Comparison of ENCODE assay signal across 9 cellular contexts in the genomic region with DNA sequence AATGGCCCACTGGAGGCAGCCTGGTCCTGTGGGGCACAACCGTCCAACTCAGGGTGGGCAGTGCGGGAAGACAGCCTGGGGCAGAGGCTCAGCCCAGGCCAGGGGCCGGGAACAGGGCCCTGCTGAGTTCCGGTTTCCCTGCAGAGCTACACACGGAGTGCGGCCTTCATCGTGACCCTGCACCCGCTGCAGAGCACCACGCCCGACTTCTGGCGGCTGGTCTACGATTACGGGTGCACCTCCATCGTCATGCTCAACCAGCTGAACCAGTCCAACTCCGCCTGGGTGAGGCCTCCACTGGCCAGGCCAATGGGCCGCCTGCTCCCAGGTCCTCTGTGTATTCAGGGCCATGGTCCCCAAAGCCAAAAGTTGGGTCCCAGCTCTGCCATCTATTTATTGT.
A peak's percentile ranks its signal among the peaks of the same experiment; 100 is the strongest.
DNase-seq lines count a peak whose midpoint lies in the region; ATAC-seq and TF ChIP-seq lines count a peak whose summit lies in the region.
"Had no signal": no experiment of that assay in that cellular context is flagged by ENCODE, and none has a peak within 500 bp of the region (broad histone marks: within the 10 kb centered on the region; RNA-seq: fewer than 3 reads in every experiment).

No MANE protein-coding gene starts in this region.

- H3K4me3 ChIP-seq in epithelial cell of esophagus (ENCODE audit: low read length) (no peak overlapping the region), sigmoid colon (no peak overlapping the region)
- H3K4me3 ChIP-seq: BLaER1 had no signal

- no peak for ATAC-seq in WTC11
- ATAC-seq: HCT116 had no signal

- H3K4me1 Mint-ChIP-seq in WTC11 = peaks cover 13% of the 10 kb centered on the region

- CTCF ChIA-PET in WTC11 (lab: Charles Lee) = interaction anchor here (0.9 kb wide), 1 partner anchor 11 kb away, joined by 3 read pairs; no protein-coding TSS in a partner anchor

- H3K4me1 ChIP-seq in sigmoid colon = no peaks in the 10 kb centered on the region

- DNase-seq in epithelial cell of esophagus (ENCODE audit: low read depth) (peak; percentile 12), mesenteric fat pad (ENCODE audit: low spot score) (peak; percentile 86), sigmoid colon (peak; percentile 57), 8988T (no peak), glomerular visceral epithelial cell (ENCODE audit: extremely low spot score) (no peak), WTC11 (ENCODE audit: low spot score) (no peak)
- DNase-seq: DMS 273 treated with DMSO at 0.1 percent for 48 hours had no signal

- H3K9me3 Mint-ChIP-seq in WTC11 = no peaks in the 10 kb centered on the region

- H3K27ac ChIP-seq in sigmoid colon = no peak overlapping the region
- H3K27ac ChIP-seq: BLaER1 had no signal

- no peak for TF ChIP-seq POLR2A in sigmoid colon (IDR thresholded peaks at IDR 0.05)

- POLR2A ChIA-PET in WTC11 (lab: Charles Lee) = no interaction called here

- H3K9me3 ChIP-seq in sigmoid colon = no peaks in the 10 kb centered on the region
- H3K9me3 ChIP-seq: BLaER1 had no signal

- H3K4me3 Mint-ChIP-seq in WTC11 = no peak overlapping the region

- intact Hi-C loops in sigmoid colon (cut with DNase I) = no loop called here

- TF ChIP-seq CTCF in epithelial cell of esophagus (IDR thresholded peaks at IDR 0.05; ENCODE audit: insufficient read depth, low read depth, low read length, missing control alignments) (no peak), sigmoid colon (IDR thresholded peaks at IDR 0.05) (no peak), WTC11 (IDR thresholded peaks at IDR 0.05) (no peak)

- H3K27me3 ChIP-seq in sigmoid colon = no peaks in the 10 kb centered on the region
- H3K27me3 ChIP-seq: BLaER1 had no signal

- no peak overlapping the region for H3K27ac Mint-ChIP-seq in WTC11

- peaks cover 5% of the 10 kb centered on the region for H3K36me3 Mint-ChIP-seq in WTC11

- 45 to 91% methylated on average over 16 of the region's 16 CpGs for WGBS in sigmoid colon, 2 donors

- H3K36me3 ChIP-seq in sigmoid colon = peaks cover 0 to 27% (median 0%) of the 10 kb centered on the region in 4 donors
- H3K36me3 ChIP-seq: BLaER1 had no signal

- no peak for TF ChIP-seq EP300 in sigmoid colon (IDR thresholded peaks at IDR 0.05)

- H3K27me3 Mint-ChIP-seq in WTC11 (ENCODE audit: low read depth) = no peaks in the 10 kb centered on the region

TF ChIP-seq in WTC11, 78 proteins besides CTCF, POLR2A, EP300 and RAD21 (continues in another document):
- TF ChIP-seq, protein P1, sequence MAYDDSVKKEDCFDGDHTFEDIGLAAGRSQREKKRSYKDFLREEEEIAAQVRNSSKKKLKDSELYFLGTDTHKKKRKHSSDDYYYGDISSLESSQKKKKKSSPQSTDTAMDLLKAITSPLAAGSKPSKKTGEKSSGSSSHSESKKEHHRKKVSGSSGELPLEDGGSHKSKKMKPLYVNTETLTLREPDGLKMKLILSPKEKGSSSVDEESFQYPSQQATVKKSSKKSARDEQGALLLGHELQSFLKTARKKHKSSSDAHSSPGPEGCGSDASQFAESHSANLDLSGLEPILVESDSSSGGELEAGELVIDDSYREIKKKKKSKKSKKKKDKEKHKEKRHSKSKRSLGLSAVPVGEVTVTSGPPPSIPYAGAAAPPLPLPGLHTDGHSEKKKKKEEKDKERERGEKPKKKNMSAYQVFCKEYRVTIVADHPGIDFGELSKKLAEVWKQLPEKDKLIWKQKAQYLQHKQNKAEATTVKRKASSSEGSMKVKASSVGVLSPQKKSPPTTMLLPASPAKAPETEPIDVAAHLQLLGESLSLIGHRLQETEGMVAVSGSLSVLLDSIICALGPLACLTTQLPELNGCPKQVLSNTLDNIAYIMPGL (CRISPR knock-in tag; IDR thresholded peaks at IDR 0.05) = no peak
- TF ChIP-seq, protein P2, sequence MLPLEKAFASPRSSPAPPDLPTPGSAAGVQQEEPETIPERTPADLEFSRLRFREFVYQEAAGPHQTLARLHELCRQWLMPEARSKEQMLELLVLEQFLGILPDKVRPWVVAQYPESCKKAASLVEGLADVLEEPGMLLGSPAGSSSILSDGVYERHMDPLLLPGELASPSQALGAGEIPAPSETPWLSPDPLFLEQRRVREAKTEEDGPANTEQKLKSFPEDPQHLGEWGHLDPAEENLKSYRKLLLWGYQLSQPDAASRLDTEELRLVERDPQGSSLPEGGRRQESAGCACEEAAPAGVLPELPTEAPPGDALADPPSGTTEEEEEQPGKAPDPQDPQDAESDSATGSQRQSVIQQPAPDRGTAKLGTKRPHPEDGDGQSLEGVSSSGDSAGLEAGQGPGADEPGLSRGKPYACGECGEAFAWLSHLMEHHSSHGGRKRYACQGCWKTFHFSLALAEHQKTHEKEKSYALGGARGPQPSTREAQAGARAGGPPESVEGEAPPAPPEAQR (CRISPR knock-in tag; IDR thresholded peaks at IDR 0.05) = no peak
- TF ChIP-seq ELF4 (CRISPR knock-in tag; IDR thresholded peaks at IDR 0.05; ENCODE audit: low read depth) (no peak), ZNF121 (CRISPR knock-in tag; IDR thresholded peaks at IDR 0.05) (no peak), CREB1 (CRISPR knock-in tag; IDR thresholded peaks at IDR 0.05) (no peak), SOX15 (CRISPR knock-in tag; IDR thresholded peaks at IDR 0.05) (no peak)
- TF ChIP-seq, protein P3, sequence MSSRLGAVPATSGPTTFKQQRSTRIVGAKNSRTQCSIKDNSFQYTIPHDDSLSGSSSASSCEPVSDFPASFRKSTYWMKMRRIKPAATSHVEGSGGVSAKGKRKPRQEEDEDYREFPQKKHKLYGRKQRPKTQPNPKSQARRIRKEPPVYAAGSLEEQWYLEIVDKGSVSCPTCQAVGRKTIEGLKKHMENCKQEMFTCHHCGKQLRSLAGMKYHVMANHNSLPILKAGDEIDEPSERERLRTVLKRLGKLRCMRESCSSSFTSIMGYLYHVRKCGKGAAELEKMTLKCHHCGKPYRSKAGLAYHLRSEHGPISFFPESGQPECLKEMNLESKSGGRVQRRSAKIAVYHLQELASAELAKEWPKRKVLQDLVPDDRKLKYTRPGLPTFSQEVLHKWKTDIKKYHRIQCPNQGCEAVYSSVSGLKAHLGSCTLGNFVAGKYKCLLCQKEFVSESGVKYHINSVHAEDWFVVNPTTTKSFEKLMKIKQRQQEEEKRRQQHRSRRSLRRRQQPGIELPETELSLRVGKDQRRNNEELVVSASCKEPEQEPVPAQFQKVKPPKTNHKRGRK (CRISPR knock-in tag; IDR thresholded peaks at IDR 0.05; ENCODE audit: borderline replicate concordance) = no peak
- TF ChIP-seq, protein P4, sequence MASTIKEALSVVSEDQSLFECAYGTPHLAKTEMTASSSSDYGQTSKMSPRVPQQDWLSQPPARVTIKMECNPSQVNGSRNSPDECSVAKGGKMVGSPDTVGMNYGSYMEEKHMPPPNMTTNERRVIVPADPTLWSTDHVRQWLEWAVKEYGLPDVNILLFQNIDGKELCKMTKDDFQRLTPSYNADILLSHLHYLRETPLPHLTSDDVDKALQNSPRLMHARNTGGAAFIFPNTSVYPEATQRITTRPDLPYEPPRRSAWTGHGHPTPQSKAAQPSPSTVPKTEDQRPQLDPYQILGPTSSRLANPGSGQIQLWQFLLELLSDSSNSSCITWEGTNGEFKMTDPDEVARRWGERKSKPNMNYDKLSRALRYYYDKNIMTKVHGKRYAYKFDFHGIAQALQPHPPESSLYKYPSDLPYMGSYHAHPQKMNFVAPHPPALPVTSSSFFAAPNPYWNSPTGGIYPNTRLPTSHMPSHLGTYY (CRISPR knock-in tag; IDR thresholded peaks at IDR 0.05) = no peak
- TF ChIP-seq, protein P5, sequence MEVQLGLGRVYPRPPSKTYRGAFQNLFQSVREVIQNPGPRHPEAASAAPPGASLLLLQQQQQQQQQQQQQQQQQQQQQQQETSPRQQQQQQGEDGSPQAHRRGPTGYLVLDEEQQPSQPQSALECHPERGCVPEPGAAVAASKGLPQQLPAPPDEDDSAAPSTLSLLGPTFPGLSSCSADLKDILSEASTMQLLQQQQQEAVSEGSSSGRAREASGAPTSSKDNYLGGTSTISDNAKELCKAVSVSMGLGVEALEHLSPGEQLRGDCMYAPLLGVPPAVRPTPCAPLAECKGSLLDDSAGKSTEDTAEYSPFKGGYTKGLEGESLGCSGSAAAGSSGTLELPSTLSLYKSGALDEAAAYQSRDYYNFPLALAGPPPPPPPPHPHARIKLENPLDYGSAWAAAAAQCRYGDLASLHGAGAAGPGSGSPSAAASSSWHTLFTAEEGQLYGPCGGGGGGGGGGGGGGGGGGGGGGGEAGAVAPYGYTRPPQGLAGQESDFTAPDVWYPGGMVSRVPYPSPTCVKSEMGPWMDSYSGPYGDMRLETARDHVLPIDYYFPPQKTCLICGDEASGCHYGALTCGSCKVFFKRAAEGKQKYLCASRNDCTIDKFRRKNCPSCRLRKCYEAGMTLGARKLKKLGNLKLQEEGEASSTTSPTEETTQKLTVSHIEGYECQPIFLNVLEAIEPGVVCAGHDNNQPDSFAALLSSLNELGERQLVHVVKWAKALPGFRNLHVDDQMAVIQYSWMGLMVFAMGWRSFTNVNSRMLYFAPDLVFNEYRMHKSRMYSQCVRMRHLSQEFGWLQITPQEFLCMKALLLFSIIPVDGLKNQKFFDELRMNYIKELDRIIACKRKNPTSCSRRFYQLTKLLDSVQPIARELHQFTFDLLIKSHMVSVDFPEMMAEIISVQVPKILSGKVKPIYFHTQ (CRISPR knock-in tag; IDR thresholded peaks at IDR 0.05) = no peak
- TF ChIP-seq, protein P6, sequence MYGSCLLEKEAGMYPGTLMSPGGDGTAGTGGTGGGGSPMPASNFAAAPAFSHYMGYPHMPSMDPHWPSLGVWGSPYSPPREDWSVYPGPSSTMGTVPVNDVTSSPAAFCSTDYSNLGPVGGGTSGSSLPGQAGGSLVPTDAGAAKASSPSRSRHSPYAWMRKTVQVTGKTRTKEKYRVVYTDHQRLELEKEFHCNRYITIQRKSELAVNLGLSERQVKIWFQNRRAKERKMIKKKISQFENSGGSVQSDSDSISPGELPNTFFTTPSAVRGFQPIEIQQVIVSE (CRISPR knock-in tag; IDR thresholded peaks at IDR 0.05; ENCODE audit: borderline replicate concordance) = no peak
- TF ChIP-seq, protein P7, sequence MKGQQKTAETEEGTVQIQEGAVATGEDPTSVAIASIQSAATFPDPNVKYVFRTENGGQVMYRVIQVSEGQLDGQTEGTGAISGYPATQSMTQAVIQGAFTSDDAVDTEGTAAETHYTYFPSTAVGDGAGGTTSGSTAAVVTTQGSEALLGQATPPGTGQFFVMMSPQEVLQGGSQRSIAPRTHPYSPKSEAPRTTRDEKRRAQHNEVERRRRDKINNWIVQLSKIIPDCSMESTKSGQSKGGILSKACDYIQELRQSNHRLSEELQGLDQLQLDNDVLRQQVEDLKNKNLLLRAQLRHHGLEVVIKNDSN (CRISPR knock-in tag; IDR thresholded peaks at IDR 0.05) = no peak

Comparison
In these comparisons a context has a peak if more than half of its experiments do, and no peak if none do; other contexts are left out.
1. DNase-seq: peak in epithelial cell of esophagus (single experiment), mesenteric fat pad (single experiment) and sigmoid colon (single experiment); none in 8988T (single experiment), glomerular visceral epithelial cell (single experiment) and WTC11 (single experiment).